21 cellular contexts compared by ENCODE assay signal in the genomic region with DNA sequence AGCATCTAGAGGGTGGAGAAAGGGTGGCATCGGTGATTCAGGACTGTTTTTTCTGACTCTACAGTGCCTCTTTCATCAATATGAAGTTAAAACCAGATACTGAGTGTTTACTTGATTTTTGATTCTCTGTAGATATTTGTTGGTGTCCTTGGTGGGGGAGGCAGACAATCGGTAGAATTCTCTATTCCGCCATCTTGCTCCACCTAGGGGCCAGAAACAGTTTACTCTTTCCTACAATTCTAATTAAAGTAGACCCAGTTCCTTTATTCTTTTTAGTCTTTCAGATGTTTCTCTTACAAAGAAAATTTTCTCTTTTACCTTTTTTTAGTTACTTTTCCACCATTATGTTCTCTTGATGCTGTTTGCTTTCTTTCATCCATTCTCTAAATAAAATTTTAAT.
A peak's percentile ranks its signal among the peaks of the same experiment; 100 is the strongest.
DNase-seq lines count a peak whose midpoint lies in the region; ATAC-seq, FAIRE-seq and TF ChIP-seq lines count a peak whose summit lies in the region.
"Had no signal": no experiment of that assay in that cellular context is flagged by ENCODE, and none has a peak within 500 bp of the region (broad histone marks: within the 10 kb centered on the region; RNA-seq: fewer than 3 reads in every experiment).

No MANE protein-coding gene starts in this region.

- no peak overlapping the region for H2AFZ ChIP-seq in GM12878 (ENCODE audit: control insufficient read depth, low read depth, low read length)

- H3K79me2 ChIP-seq in GM12878 (ENCODE audit: control insufficient read depth, insufficient read depth, low read length), result no peaks in the 10 kb centered on the region

- CTCF ChIA-PET in Caco-2 (lab: Charles Lee) (no interaction called here), GM12878 (lab: Yijun Ruan, JAX) (no interaction called here)

- DNase-seq in Caco-2 (no peak), LNCaP clone FGC (ENCODE audit: low read depth) (no peak), GM12878 (ENCODE audit: low read depth, low spot score) (no peak), kidney epithelial cell (ENCODE audit: low read depth) (no peak), cortex of kidney (lab: John Stamatoyannopoulos, UW) (no peak), ascending aorta (ENCODE audit: low spot score in 2 of 2) (no peak), Peyer's patch (no peak)
- DNase-seq: activated CD4-positive, alpha-beta T cell treated with anti-CD3 and anti-CD28 coated beads for 4 hours; activated naive CD4-positive, alpha-beta T cell treated with anti-CD3 and anti-CD28 coated beads, Interleukin-2, amount 50 U/mL, for 16 hours; CD4-positive, CD25-positive, alpha-beta regulatory T cell; central memory CD4-positive, alpha-beta T cell; NCI-H2081 treated with DMSO at 0.1 percent for 48 hours; NCI-H69; ovary; small intestine; stimulated activated naive CD4-positive, alpha-beta T cell had no signal

- H3K27me3 ChIP-seq in Caco-2 (replicated peaks; ENCODE audit: control insufficient read depth, insufficient read depth, low read length) (no peaks in the 10 kb centered on the region), GM12878 (replicated peaks in 1 of 2; ENCODE audit: control insufficient read depth in 2 of 2, insufficient read depth in 2 of 2, low read length in 1 of 2) (no peaks in the 10 kb centered on the region), kidney epithelial cell (ENCODE audit: control insufficient read depth, insufficient read depth, low read length) (no peaks in the 10 kb centered on the region), gastroesophageal sphincter (no peaks in the 10 kb centered on the region), ascending aorta (no peaks in the 10 kb centered on the region), Peyer's patch (no peaks in the 10 kb centered on the region)
- H3K27me3 ChIP-seq: ovary had no signal

- WGBS in GM12878 (ENCODE audit: insufficient coverage, insufficient replicate concordance, low lambda C conversion rate, missing lambda C conversion rate), result 49% methylated on average over 3 of the region's 3 CpGs
- 75 to 79% methylated on average over 1 to 3 of the region's 3 CpGs for WGBS in gastroesophageal sphincter (ENCODE audit: low coverage in 1 of 2), 2 donors

- no peaks in the 10 kb centered on the region for H3K4me1 Mint-ChIP-seq in Caco-2 (ENCODE audit: low read depth, unreplicated experiment)
- H3K4me1 Mint-ChIP-seq: CD4-positive, CD25-positive, alpha-beta regulatory T cell; mesothelial cell of epicardium had no signal

- ATAC-seq in GM12878 (no peak), gastroesophageal sphincter (no peak)
- ATAC-seq: Right ventricle myocardium inferior had no signal

- no peak for TF ChIP-seq POLR2A in GM12878 (IDR thresholded peaks at IDR 0.05; ENCODE audit: low read depth, low read length)
- no peak for TF ChIP-seq POLR2A in gastroesophageal sphincter (IDR thresholded peaks at IDR 0.05)
- no peak for TF ChIP-seq POLR2A in Peyer's patch (IDR thresholded peaks at IDR 0.05)

- no peaks in the 10 kb centered on the region for H3K36me3 Mint-ChIP-seq in Caco-2 (ENCODE audit: insufficient read depth, unreplicated experiment)
- H3K36me3 Mint-ChIP-seq: CD4-positive, CD25-positive, alpha-beta regulatory T cell; mesothelial cell of epicardium had no signal

- BruUV-seq in Caco-2 (replicated peaks; lab: Mats Ljungman, UMichigan) (no TSS peak), GM12878 (replicated peaks; lab: Mats Ljungman, UMichigan) (no TSS peak)

- no peak overlapping the region for H3K27ac Mint-ChIP-seq in Caco-2 (ENCODE audit: unreplicated experiment)
- H3K27ac Mint-ChIP-seq: CD4-positive, CD25-positive, alpha-beta regulatory T cell; mesothelial cell of epicardium had no signal

- H3K27ac ChIP-seq in GM12878 (ENCODE audit: control insufficient read depth, insufficient read depth) (no peak overlapping the region), gastroesophageal sphincter (no peak overlapping the region), ascending aorta (no peak overlapping the region), Peyer's patch (no peak overlapping the region)
- H3K27ac ChIP-seq: ovary had no signal

- RAD21 ChIA-PET in GM12878 (lab: Charles Lee; ENCODE audit: unreplicated experiment), result interaction anchor here (1.6 kb wide), 1 partner anchor 451 kb away, joined by 3 read pairs; no protein-coding TSS in a partner anchor

- no peak overlapping the region for H3K4me2 ChIP-seq in GM12878 (ENCODE audit: control insufficient read depth, insufficient read depth)

- in situ Hi-C loops in GM12878 (cut with MboI), result no loop called here

- SMC1A ChIA-PET in GM12878 (lab: Charles Lee; ENCODE audit: uncharacterized antibody, unreplicated experiment), result no interaction called here

- TF ChIP-seq EP300 in GM12878 (IDR thresholded peaks at IDR 0.05; ENCODE audit: borderline replicate concordance in 1 of 2, control insufficient read depth in 1 of 2, low read depth in 2 of 2, low read length in 2 of 2), result no peak
- TF ChIP-seq EP300 in gastroesophageal sphincter (IDR thresholded peaks at IDR 0.05), result no peak

- peaks cover 10% of the 10 kb centered on the region for H3K9me3 Mint-ChIP-seq in Caco-2 (ENCODE audit: unreplicated experiment)

- no peaks in the 10 kb centered on the region for H3K36me3 ChIP-seq in Caco-2 (ENCODE audit: control insufficient read depth, insufficient read depth, low read length)
- no peaks in the 10 kb centered on the region for H3K36me3 ChIP-seq in GM12878 (ENCODE audit: control insufficient read depth in 2 of 2, insufficient read depth in 2 of 2, low read length in 1 of 2)
- H3K36me3 ChIP-seq in kidney epithelial cell (ENCODE audit: control insufficient read depth, insufficient read depth, low read length), result no peaks in the 10 kb centered on the region
- no peaks in the 10 kb centered on the region for H3K36me3 ChIP-seq in gastroesophageal sphincter
- no peaks in the 10 kb centered on the region for H3K36me3 ChIP-seq in ascending aorta
- H3K36me3 ChIP-seq in Peyer's patch, result no peaks in the 10 kb centered on the region
- H3K36me3 ChIP-seq: ovary had no signal

- no peak overlapping the region for H3K4me3 Mint-ChIP-seq in Caco-2 (ENCODE audit: unreplicated experiment)
- H3K4me3 Mint-ChIP-seq: CD4-positive, CD25-positive, alpha-beta regulatory T cell; mesothelial cell of epicardium had no signal

- no peak overlapping the region for H3K4me3 ChIP-seq in Caco-2 (ENCODE audit: low read depth, low read length)
- H3K4me3 ChIP-seq in LNCaP clone FGC (ENCODE audit: low read depth, low read length), result no peak overlapping the region
- no peak overlapping the region for H3K4me3 ChIP-seq in GM12878
- H3K4me3 ChIP-seq in kidney epithelial cell (ENCODE audit: low read depth, low read length), result no peak overlapping the region
- no peak overlapping the region for H3K4me3 ChIP-seq in gastroesophageal sphincter
- no peak overlapping the region for H3K4me3 ChIP-seq in ascending aorta
- H3K4me3 ChIP-seq in Peyer's patch, result no peak overlapping the region
- H3K4me3 ChIP-seq: ovary had no signal

- H3K27me3 Mint-ChIP-seq in Caco-2 (ENCODE audit: insufficient read depth, unreplicated experiment), result peaks cover 3% of the 10 kb centered on the region
- H3K27me3 Mint-ChIP-seq: CD4-positive, CD25-positive, alpha-beta regulatory T cell had no signal

- TF ChIP-seq CTCF in Caco-2 (IDR thresholded peaks at IDR 0.05; ENCODE audit: insufficient read depth in 1 of 2, low read depth in 1 of 2, low read length in 1 of 2, severe bottlenecking in 1 of 2, unreplicated experiment in 1 of 2) (peak; percentile 21 to 22), LNCaP clone FGC (IDR thresholded peaks at IDR 0.05; ENCODE audit: control insufficient read depth, extremely low read depth, insufficient read depth) (peak; percentile 27; the same call in 1 of the 2 replicates), GM12878 (IDR thresholded peaks at IDR 0.05 in 2 of 3, conservative IDR thresholded peaks at IDR 0.05 in 1 of 3; ENCODE audit: control insufficient read depth in 2 of 3, extremely low read depth in 1 of 3, insufficient read depth in 1 of 3, low read depth in 3 of 3, low read length in 3 of 3) (0 out of 6 replicates have a peak, but pooled peaks have one; percentile 4 to 15 (median 8)), kidney epithelial cell (IDR thresholded peaks at IDR 0.05; ENCODE audit: insufficient read depth, low read length, poor library complexity, severe bottlenecking) (peak; percentile 28), gastroesophageal sphincter (IDR thresholded peaks at IDR 0.05) (no peak), ascending aorta (IDR thresholded peaks at IDR 0.05) (no peak), Peyer's patch (IDR thresholded peaks at IDR 0.05) (no peak)

- POLR2A ChIA-PET in Caco-2 (lab: Charles Lee) (no interaction called here), GM12878 (lab: Charles Lee) (no interaction called here)

- TF ChIP-seq RAD21 in GM12878 (IDR thresholded peaks at IDR 0.05; ENCODE audit: insufficient read depth, low read depth, low read length), result no peak

- intact Hi-C loops in Caco-2 (cut with micrococcal nuclease; ENCODE audit: unreplicated experiment) (loop anchor here (1.0 kb wide), 1 partner anchor 340 kb away; no protein-coding TSS in a partner anchor), GM12878 (cut with micrococcal nuclease; ENCODE audit: unreplicated experiment) (no loop called here), ascending aorta (cut with DNase I) (no loop called here)

- no peak for FAIRE-seq in GM12878 (lab: Jason Lieb, UNC)
- FAIRE-seq: endometrium, GM12892, small intestine had no signal

- no peak overlapping the region for H3K9ac ChIP-seq in GM12878 (ENCODE audit: control insufficient read depth, insufficient read depth, low read length)

- no peaks in the 10 kb centered on the region for H4K20me1 ChIP-seq in GM12878 (ENCODE audit: control insufficient read depth, insufficient read depth)

- H3K4me1 ChIP-seq in Caco-2 (no peaks in the 10 kb centered on the region), GM12878 (ENCODE audit: control insufficient read depth, insufficient read depth, low read length) (no peaks in the 10 kb centered on the region), gastroesophageal sphincter (no peaks in the 10 kb centered on the region), ascending aorta (no peaks in the 10 kb centered on the region), Peyer's patch (no peaks in the 10 kb centered on the region)

- H3K9me3 ChIP-seq in Caco-2, result no peaks in the 10 kb centered on the region
- no peaks in the 10 kb centered on the region for H3K9me3 ChIP-seq in GM12878 (replicated peaks; ENCODE audit: control insufficient read depth, insufficient read depth, low read length)
- no peaks in the 10 kb centered on the region for H3K9me3 ChIP-seq in gastroesophageal sphincter
- no peaks in the 10 kb centered on the region for H3K9me3 ChIP-seq in ascending aorta
- H3K9me3 ChIP-seq in Peyer's patch, result no peaks in the 10 kb centered on the region

TF ChIP-seq in GM12878, 131 proteins besides CTCF, POLR2A, EP300 and RAD21 (continues in another document):
- TF ChIP-seq, protein P1, sequence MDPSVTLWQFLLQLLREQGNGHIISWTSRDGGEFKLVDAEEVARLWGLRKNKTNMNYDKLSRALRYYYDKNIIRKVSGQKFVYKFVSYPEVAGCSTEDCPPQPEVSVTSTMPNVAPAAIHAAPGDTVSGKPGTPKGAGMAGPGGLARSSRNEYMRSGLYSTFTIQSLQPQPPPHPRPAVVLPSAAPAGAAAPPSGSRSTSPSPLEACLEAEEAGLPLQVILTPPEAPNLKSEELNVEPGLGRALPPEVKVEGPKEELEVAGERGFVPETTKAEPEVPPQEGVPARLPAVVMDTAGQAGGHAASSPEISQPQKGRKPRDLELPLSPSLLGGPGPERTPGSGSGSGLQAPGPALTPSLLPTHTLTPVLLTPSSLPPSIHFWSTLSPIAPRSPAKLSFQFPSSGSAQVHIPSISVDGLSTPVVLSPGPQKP (IDR thresholded peaks at IDR 0.05; ENCODE audit: low read depth, low read length), result no peak

Comparison
In these comparisons a context has a peak if more than half of its experiments do, and no peak if none do; other contexts are left out.
1. CTCF ChIP-seq: peak in Caco-2 (2 of 2), LNCaP clone FGC (single experiment), GM12878 (3 of 3) and kidney epithelial cell (single experiment); none in gastroesophageal sphincter (0 of 4), ascending aorta (0 of 3) and Peyer's patch (0 of 6).